Comparison of ENCODE assay signal across 1 cellular context in the genomic region with DNA sequence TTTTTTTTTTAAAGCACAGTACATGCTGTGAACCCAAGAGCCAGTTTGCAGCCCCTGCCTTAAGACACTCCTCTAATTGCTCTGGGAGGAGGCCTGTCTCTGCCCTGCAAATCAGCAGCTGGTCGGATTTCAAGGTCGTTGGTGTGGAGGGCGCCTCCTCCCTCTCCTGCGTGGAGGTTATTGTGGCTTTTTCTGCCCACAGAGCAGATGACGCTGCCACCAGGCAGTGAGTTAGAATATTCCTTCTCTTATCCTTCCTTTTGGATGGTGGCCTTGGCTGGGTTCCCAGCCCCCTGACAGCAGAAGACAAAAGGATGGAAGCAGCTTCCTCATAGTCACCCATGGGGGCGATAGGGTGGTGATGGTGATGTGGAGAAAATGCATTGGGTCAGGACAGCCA.
TF ChIP-seq lines count a peak whose summit lies in the region.

No MANE protein-coding gene starts in this region.

TF ChIP-seq in GM23338, 12 proteins besides CTCF, POLR2A, EP300 and RAD21 (continued from another document):
- TF ChIP-seq, protein P1, sequence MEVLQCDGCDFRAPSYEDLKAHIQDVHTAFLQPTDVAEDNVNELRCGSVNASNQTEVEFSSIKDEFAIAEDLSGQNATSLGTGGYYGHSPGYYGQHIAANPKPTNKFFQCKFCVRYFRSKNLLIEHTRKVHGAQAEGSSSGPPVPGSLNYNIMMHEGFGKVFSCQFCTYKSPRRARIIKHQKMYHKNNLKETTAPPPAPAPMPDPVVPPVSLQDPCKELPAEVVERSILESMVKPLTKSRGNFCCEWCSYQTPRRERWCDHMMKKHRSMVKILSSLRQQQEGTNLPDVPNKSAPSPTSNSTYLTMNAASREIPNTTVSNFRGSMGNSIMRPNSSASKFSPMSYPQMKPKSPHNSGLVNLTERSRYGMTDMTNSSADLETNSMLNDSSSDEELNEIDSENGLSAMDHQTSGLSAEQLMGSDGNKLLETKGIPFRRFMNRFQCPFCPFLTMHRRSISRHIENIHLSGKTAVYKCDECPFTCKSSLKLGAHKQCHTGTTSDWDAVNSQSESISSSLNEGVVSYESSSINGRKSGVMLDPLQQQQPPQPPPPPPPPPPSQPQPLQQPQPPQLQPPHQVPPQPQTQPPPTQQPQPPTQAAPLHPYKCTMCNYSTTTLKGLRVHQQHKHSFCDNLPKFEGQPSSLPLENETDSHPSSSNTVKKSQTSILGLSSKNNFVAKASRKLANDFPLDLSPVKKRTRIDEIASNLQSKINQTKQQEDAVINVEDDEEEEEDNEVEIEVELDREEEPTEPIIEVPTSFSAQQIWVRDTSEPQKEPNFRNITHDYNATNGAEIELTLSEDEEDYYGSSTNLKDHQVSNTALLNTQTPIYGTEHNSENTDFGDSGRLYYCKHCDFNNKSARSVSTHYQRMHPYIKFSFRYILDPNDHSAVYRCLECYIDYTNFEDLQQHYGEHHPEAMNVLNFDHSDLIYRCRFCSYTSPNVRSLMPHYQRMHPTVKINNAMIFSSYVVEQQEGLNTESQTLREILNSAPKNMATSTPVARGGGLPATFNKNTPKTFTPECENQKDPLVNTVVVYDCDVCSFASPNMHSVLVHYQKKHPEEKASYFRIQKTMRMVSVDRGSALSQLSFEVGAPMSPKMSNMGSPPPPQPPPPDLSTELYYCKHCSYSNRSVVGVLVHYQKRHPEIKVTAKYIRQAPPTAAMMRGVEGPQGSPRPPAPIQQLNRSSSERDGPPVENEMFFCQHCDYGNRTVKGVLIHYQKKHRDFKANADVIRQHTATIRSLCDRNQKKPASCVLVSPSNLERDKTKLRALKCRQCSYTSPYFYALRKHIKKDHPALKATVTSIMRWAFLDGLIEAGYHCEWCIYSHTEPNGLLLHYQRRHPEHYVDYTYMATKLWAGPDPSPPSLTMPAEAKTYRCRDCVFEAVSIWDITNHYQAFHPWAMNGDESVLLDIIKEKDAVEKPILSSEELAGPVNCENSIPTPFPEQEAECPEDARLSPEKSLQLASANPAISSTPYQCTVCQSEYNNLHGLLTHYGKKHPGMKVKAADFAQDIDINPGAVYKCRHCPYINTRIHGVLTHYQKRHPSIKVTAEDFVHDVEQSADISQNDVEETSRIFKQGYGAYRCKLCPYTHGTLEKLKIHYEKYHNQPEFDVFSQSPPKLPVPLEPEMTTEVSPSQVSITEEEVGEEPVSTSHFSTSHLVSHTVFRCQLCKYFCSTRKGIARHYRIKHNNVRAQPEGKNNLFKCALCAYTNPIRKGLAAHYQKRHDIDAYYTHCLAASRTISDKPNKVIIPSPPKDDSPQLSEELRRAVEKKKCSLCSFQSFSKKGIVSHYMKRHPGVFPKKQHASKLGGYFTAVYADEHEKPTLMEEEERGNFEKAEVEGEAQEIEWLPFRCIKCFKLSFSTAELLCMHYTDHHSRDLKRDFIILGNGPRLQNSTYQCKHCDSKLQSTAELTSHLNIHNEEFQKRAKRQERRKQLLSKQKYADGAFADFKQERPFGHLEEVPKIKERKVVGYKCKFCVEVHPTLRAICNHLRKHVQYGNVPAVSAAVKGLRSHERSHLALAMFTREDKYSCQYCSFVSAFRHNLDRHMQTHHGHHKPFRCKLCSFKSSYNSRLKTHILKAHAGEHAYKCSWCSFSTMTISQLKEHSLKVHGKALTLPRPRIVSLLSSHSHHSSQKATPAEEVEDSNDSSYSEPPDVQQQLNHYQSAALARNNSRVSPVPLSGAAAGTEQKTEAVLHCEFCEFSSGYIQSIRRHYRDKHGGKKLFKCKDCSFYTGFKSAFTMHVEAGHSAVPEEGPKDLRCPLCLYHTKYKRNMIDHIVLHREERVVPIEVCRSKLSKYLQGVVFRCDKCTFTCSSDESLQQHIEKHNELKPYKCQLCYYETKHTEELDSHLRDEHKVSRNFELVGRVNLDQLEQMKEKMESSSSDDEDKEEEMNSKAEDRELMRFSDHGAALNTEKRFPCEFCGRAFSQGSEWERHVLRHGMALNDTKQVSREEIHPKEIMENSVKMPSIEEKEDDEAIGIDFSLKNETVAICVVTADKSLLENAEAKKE (CRISPR knock-in tag; IDR thresholded peaks at IDR 0.05) = no peak
